In genomic region chr1:209650454-209650853, GRCh38 we compare ENCODE assay signal across 1 cellular context.
TF ChIP-seq lines count a peak whose summit lies in the region.

No MANE protein-coding gene starts in this region.

TF ChIP-seq in endothelial cell of umbilical vein, 7 proteins besides CTCF, POLR2A, EP300 and RAD21:
- TF ChIP-seq MAX (IDR thresholded peaks at IDR 0.05; ENCODE audit: insufficient read depth, insufficient read length) (no peak), EZH2 (IDR thresholded peaks at IDR 0.05; ENCODE audit: borderline replicate concordance, low read depth, low read length, severe bottlenecking) (no peak), JUN (IDR thresholded peaks at IDR 0.05; ENCODE audit: borderline replicate concordance, insufficient read depth, insufficient read length, low read depth) (no peak), MYC (IDR thresholded peaks at IDR 0.05; ENCODE audit: low read depth, low read length) (no peak), POLR2AphosphoS5 (IDR thresholded peaks at IDR 0.05; ENCODE audit: insufficient read depth, low read depth, low read length) (no peak), FOS (IDR thresholded peaks at IDR 0.05; ENCODE audit: borderline replicate concordance, insufficient read depth, low read length) (no peak), GATA2 (IDR thresholded peaks at IDR 0.05; ENCODE audit: insufficient read depth, insufficient read length, low read depth, low read length) (no peak)
